ENCODE assay signal across 29 cellular contexts in the genomic region with DNA sequence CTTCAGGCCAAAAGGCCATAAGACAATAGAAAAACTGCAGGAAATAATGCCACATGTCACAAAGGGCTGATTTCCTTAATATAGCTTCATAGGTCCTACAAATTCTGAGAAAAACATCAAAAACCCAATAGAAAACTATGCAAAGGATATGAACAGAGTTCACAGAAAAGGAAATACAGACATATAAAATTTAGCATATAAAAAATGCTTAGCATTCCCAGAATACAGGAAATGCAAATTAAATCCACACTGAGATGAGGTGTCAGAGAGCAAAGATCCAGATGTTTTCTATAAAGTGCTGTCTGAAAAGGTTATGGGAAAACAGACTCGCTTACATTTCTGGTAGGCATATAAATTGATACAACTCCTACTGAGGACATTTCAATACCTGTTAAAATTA. TPM values are rescaled to one million over a fixed set of nuclear protein-coding genes. Genes with fewer than 3 reads are reported as not detected.
A peak's percentile ranks its signal among the peaks of the same experiment; 100 is the strongest.
DNase-seq lines count a peak whose midpoint lies in the region; ATAC-seq and TF ChIP-seq lines count a peak whose summit lies in the region.
"Had no signal": no experiment of that assay in that cellular context is flagged by ENCODE, and none has a peak within 500 bp of the region (broad histone marks: within the 10 kb centered on the region; RNA-seq: fewer than 3 reads in every experiment).

No MANE protein-coding gene starts in this region.

- H3K9me3 Mint-ChIP-seq in immature natural killer cell (no peaks in the 10 kb centered on the region), GM23338 (no peaks in the 10 kb centered on the region)
- H3K9me3 Mint-ChIP-seq: CD14-positive monocyte; CD8-positive, alpha-beta memory T cell had no signal

- H3K4me3 Mint-ChIP-seq in immature natural killer cell, result peak overlapping the region in 2 of 5 donors; percentile 17 to 18
- no peak overlapping the region for H3K4me3 Mint-ChIP-seq in GM23338
- H3K4me3 Mint-ChIP-seq: CD14-positive monocyte; CD8-positive, alpha-beta memory T cell had no signal

- no peaks in the 10 kb centered on the region for H3F3A ChIP-seq in GM23338 (replicated peaks; ENCODE audit: low read depth)

- no peak for TF ChIP-seq POLR2A in gastrocnemius medialis (IDR thresholded peaks at IDR 0.05)

- ATAC-seq in GM23338, result no peak
- ATAC-seq in gastrocnemius medialis, result no peak
- ATAC-seq: A549 had no signal

- H3K9me3 ChIP-seq in A673 (ENCODE audit: low read depth, low read length, poor library complexity, severe bottlenecking) (no peaks in the 10 kb centered on the region), SK-N-MC (ENCODE audit: low read depth, low read length) (no peaks in the 10 kb centered on the region), gastrocnemius medialis (no peaks in the 10 kb centered on the region)
- H3K9me3 ChIP-seq: A549, BE2C, HAP-1, MG63 had no signal

- no peaks in the 10 kb centered on the region for H3K79me2 ChIP-seq in GM23338 (replicated peaks; ENCODE audit: insufficient read depth)

- no TSS peak for BruUV-seq in A673 (replicated peaks; lab: Mats Ljungman, UMichigan)

- H3K4me1 ChIP-seq in A673 (ENCODE audit: insufficient read depth, low read length, poor library complexity, severe bottlenecking), result peaks cover 26% of the 10 kb centered on the region
- no peaks in the 10 kb centered on the region for H3K4me1 ChIP-seq in GM23338 (ENCODE audit: insufficient read depth)
- no peaks in the 10 kb centered on the region for H3K4me1 ChIP-seq in gastrocnemius medialis
- H3K4me1 ChIP-seq: A549, BE2C, HAP-1 had no signal

- H3K27ac Mint-ChIP-seq in immature natural killer cell, result peak overlapping the region in 4 of 6 donors; percentile 35 to 78 (median 56)
- H3K27ac Mint-ChIP-seq in GM23338, result no peak overlapping the region
- H3K27ac Mint-ChIP-seq: CD14-positive monocyte had no signal

- H3K27ac ChIP-seq in A673 (ENCODE audit: low read depth, low read length, poor library complexity, severe bottlenecking), result peak overlapping the region; percentile 80
- H3K27ac ChIP-seq in SK-N-MC, result peak overlapping the region; percentile 81
- H3K27ac ChIP-seq in GM23338 (ENCODE audit: low read depth), result no peak overlapping the region
- H3K27ac ChIP-seq in gastrocnemius medialis, result no peak overlapping the region
- H3K27ac ChIP-seq: A549 had no signal

- peaks cover 0 to 1% (median 0%) of the 10 kb centered on the region in 3 donors for H3K27me3 Mint-ChIP-seq in immature natural killer cell (ENCODE audit: low read depth in 3 of 3)
- H3K27me3 Mint-ChIP-seq in GM23338 (ENCODE audit: insufficient read depth, low read depth, poor library complexity), result no peaks in the 10 kb centered on the region
- H3K27me3 Mint-ChIP-seq: CD8-positive, alpha-beta memory T cell had no signal

- CTCF ChIA-PET in A673 (lab: Charles Lee), result no interaction called here

- H3K4me3 ChIP-seq in A673 (ENCODE audit: low read depth, low read length, poor library complexity, severe bottlenecking) (no peak overlapping the region), SK-N-MC (peak overlapping the region; percentile 70), GM23338 (no peak overlapping the region), gastrocnemius medialis (no peak overlapping the region)
- H3K4me3 ChIP-seq: A549, HAP-1, MG63 had no signal

- H2AFZ ChIP-seq in GM23338, result no peak overlapping the region

- H3K9me2 ChIP-seq in GM23338 (ENCODE audit: insufficient read depth), result no peaks in the 10 kb centered on the region

- H3K36me3 Mint-ChIP-seq in immature natural killer cell (peaks cover 16 to 47% (median 24%) of the 10 kb centered on the region in 3 donors), GM23338 (ENCODE audit: low read depth) (no peaks in the 10 kb centered on the region)
- H3K36me3 Mint-ChIP-seq: CD14-positive monocyte had no signal

- in situ Hi-C loops in gastrocnemius medialis (cut with MboI; ENCODE audit: low sequenced_read_pairs in 4 of 4), result no loop called here

- H3K27me3 ChIP-seq in A673 (replicated peaks; ENCODE audit: insufficient read depth, low read depth, low read length, poor library complexity) (no peaks in the 10 kb centered on the region), GM23338 (ENCODE audit: insufficient read depth) (no peaks in the 10 kb centered on the region), gastrocnemius medialis (no peaks in the 10 kb centered on the region)
- H3K27me3 ChIP-seq: BE2C, MG63 had no signal

- H3K4me1 Mint-ChIP-seq in immature natural killer cell (peaks cover 43 to 64% of the 10 kb centered on the region in 2 donors), GM23338 (peaks cover 3% of the 10 kb centered on the region; the same call in 2 of the 3 replicates)
- H3K4me1 Mint-ChIP-seq: CD14-positive monocyte had no signal

- intact Hi-C loops in A673 (cut with micrococcal nuclease; ENCODE audit: unreplicated experiment), result no loop called here
- intact Hi-C loops in gastrocnemius medialis (cut with DNase I; ENCODE audit: low total_unique reads), result no loop called here

- no peaks in the 10 kb centered on the region for H4K20me1 ChIP-seq in GM23338 (replicated peaks; ENCODE audit: insufficient read depth)

- H3K9ac ChIP-seq in SK-N-MC (ENCODE audit: insufficient read length), result no peak overlapping the region

- no peak for TF ChIP-seq CTCF in A673 (conservative IDR thresholded peaks at IDR 0.05; ENCODE audit: low read depth, low read length)
- TF ChIP-seq CTCF in GM23338 (conservative IDR thresholded peaks at IDR 0.05; ENCODE audit: low read depth in 2 of 2), result no peak
- TF ChIP-seq CTCF in gastrocnemius medialis (IDR thresholded peaks at IDR 0.05 in 4 of 5, conservative IDR thresholded peaks at IDR 0.05 in 1 of 5), result no peak

- peak; percentile 88 for DNase-seq in A673 (ENCODE audit: low spot score)
- DNase-seq in EH (ENCODE audit: low read depth), result peak; percentile 29
- peak; percentile 70 for DNase-seq in SK-N-MC (ENCODE audit: low read depth, low spot score)
- DNase-seq in immature natural killer cell, result no peak
- no peak for DNase-seq in GM23338 (ENCODE audit: low spot score)
- DNase-seq in gastrocnemius medialis, result no peak
- no peak for DNase-seq in stimulated activated CD4-positive, alpha-beta T cell treated with anti-CD3 and anti-CD28 coated beads, Interleukin-4, amount 100 ng/mL, for 1 hour
- DNase-seq: BE2C; CD8-positive, alpha-beta memory T cell; DMS 273 treated with DMSO at 0.1 percent for 48 hours; DMS79; GF-D8; GOT3; IMR-90; KG1; MG63; NCI-H1105 treated with DMSO at 0.1 percent for 48 hours; NCI-H146; NCI-H1930; NCI-H2107; NCI-H446; NCI-H526 treated with DMSO at 0.1 percent for 48 hours; RPMI8226; SHP77; SW 1271 had no signal

- no peak overlapping the region for H3K4me2 ChIP-seq in GM23338
- H3K4me2 ChIP-seq: A549 had no signal

- POLR2A ChIA-PET in A673 (lab: Charles Lee; ENCODE audit: low non-redundant PET), result interaction anchor here (0.7 kb wide), 1 partner anchor 1842 kb away, joined by 3 read pairs; no protein-coding TSS in a partner anchor

- no peaks in the 10 kb centered on the region for H3K36me3 ChIP-seq in A673 (ENCODE audit: insufficient read depth, low read length, poor library complexity, severe bottlenecking)
- no peaks in the 10 kb centered on the region for H3K36me3 ChIP-seq in SK-N-MC (ENCODE audit: insufficient read depth, low read length)
- H3K36me3 ChIP-seq in GM23338 (ENCODE audit: insufficient read depth), result no peaks in the 10 kb centered on the region
- H3K36me3 ChIP-seq in gastrocnemius medialis, result no peaks in the 10 kb centered on the region
- H3K36me3 ChIP-seq: BE2C, HAP-1, MG63 had no signal

TF ChIP-seq in GM23338, 12 proteins besides CTCF, POLR2A, EP300 and RAD21 (continues in another document):
- no peak for TF ChIP-seq EZH2 (IDR thresholded peaks at IDR 0.05; ENCODE audit: low read depth, unreplicated experiment)

RNA-seq across cellular contexts. Expression of a gene that starts 33.8 kb away (rescaled TPM):
- total RNA-seq in A673 (2021), result 1.4 and 2.0 TPM in 2 replicates
- polyA plus RNA-seq in immature natural killer cell, result 100 to 1,000 TPM; 176 to 314 (median 243) TPM
- 0.14 and 0.50 TPM in 2 replicates for total RNA-seq in GM23338 (2014; rRNA removed; shearing (Covaris generic))
- 0.40 TPM in 1 of 2 replicates, not detected in the other for polyA plus RNA-seq in GM23338 (2016; fragmentation: Nextera tagmentation; extraction: Ambion mirVana)
- total RNA-seq in gastrocnemius medialis, result under 1 TPM in 2 of 4 donors, not detected in 2; 0.66 to 0.81 TPM
- total RNA-seq: IMR-90, SK-MEL-5 had no signal
- polyA plus RNA-seq: IMR-90 had no signal

Comparison
In these comparisons a context has a peak if more than half of its experiments do, and no peak if none do; other contexts are left out.
1. DNase-seq: peak in A673 (single experiment), EH (single experiment) and SK-N-MC (single experiment); none in immature natural killer cell (0 of 3), GM23338 (single experiment), gastrocnemius medialis (0 of 2) and stimulated activated CD4-positive, alpha-beta T cell treated with anti-CD3 and anti-CD28 coated beads, Interleukin-4, amount 100 ng/mL, for 1 hour (single experiment).
2. H3K27ac ChIP-seq: peak in A673 (single experiment) and SK-N-MC (single experiment); none in GM23338 (single experiment) and gastrocnemius medialis (0 of 4).